9 cellular contexts compared by ENCODE assay signal in the genomic region with DNA sequence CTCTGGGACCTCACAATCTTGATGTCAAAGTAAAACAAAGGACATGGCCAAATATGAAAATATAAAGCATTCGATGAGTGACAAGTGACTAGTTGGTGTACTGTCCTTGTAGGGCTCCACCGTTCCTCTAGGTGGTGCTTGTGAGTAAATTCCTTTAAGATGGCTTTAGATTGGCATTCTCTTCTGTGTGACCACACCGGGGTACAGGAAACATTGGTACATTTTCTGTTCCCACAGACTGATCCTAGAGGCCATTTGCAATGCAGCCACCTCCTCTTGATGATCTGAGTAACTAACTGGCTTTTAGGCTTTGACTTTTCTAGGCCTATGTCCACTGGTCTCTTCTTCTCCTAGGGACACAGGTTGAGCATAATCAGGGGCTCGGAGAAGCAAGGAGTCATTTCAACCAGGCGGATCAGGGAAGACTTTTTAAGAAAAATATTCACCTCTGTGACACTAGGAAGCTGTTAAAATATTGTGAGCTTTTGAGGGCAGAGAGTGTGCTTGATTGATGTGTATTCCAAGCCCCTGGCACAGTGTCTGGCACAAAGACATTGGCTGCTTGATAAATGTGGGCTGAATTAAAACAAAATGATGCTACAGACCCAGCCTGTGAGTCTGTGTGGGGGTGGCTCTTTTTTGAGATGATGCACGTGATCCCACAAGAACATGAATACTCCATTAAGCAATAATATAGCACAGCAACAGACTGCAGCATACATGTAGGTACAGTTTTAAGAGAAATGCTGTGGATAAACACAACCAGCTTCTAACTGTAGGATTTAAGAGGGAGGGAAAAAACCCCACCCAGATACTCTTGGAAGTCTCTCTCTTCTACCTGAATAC. TPM values are rescaled to one million over a fixed set of nuclear protein-coding genes. Genes with fewer than 3 reads are reported as not detected.
DNase-seq lines count a peak whose midpoint lies in the region; ATAC-seq and TF ChIP-seq lines count a peak whose summit lies in the region.
"Had no signal": no experiment of that assay in that cellular context is flagged by ENCODE, and none has a peak within 500 bp of the region (broad histone marks: within the 10 kb centered on the region; RNA-seq: fewer than 3 reads in every experiment).

No MANE protein-coding gene starts in this region.

- peak overlapping the region; percentile 72; the same call in 1 of the 2 replicates for H3K27ac Mint-ChIP-seq in GM23338
- peak overlapping the region; percentile 55 to 77 for H3K27ac Mint-ChIP-seq in natural killer cell treated with Interleukin-12 subunit alpha and Interleukin-12 subunit beta and Interleukin-15 and Interleukin-18, amount 100 ng/mL, for 72 hours

- TF ChIP-seq POLR2A in NB4 (IDR thresholded peaks at IDR 0.05; ENCODE audit: extremely low read depth, insufficient read length), result no peak
- TF ChIP-seq POLR2A in esophagus muscularis mucosa (IDR thresholded peaks at IDR 0.05; ENCODE audit: low read depth), result no peak

- H3K79me2 ChIP-seq in GM23338 (replicated peaks; ENCODE audit: insufficient read depth), result no peaks in the 10 kb centered on the region

- no peak overlapping the region for H3K4me2 ChIP-seq in GM23338
- H3K4me2 ChIP-seq: BLaER1 treated with 17β-estradiol and CSF1 and Interleukin-3, amounts not matched to agents 10 nM and 100 nM had no signal

- WGBS in esophagus muscularis mucosa, result 68% methylated on average over 6 of the region's 6 CpGs

- no peaks in the 10 kb centered on the region for H4K20me1 ChIP-seq in GM23338 (replicated peaks; ENCODE audit: insufficient read depth)
- H4K20me1 ChIP-seq: BLaER1 treated with 17β-estradiol and CSF1 and Interleukin-3, amounts not matched to agents 10 nM and 100 nM had no signal

- peaks cover 16% of the 10 kb centered on the region for H3K4me1 ChIP-seq in GM23338 (ENCODE audit: insufficient read depth)
- peaks cover 8 to 18% (median 12%) of the 10 kb centered on the region in 4 donors for H3K4me1 ChIP-seq in esophagus muscularis mucosa
- H3K4me1 ChIP-seq: BLaER1 treated with 17β-estradiol and CSF1 and Interleukin-3, amounts not matched to agents 10 nM and 100 nM had no signal

- H3F3A ChIP-seq in GM23338 (replicated peaks; ENCODE audit: low read depth), result no peaks in the 10 kb centered on the region

- H3K36me3 Mint-ChIP-seq in GM23338 (ENCODE audit: low read depth), result no peaks in the 10 kb centered on the region
- H3K36me3 Mint-ChIP-seq in natural killer cell treated with Interleukin-12 subunit alpha and Interleukin-12 subunit beta and Interleukin-15 and Interleukin-18, amount 100 ng/mL, for 72 hours, result no peaks in the 10 kb centered on the region

- ATAC-seq in GM23338, result peak; percentile 69
- ATAC-seq in natural killer cell treated with Interleukin-12 subunit alpha and Interleukin-12 subunit beta and Interleukin-15 and Interleukin-18, amount 100 ng/mL, for 72 hours, result peak; percentile 85 to 89
- no peak for ATAC-seq in HG03442 (IDR thresholded peaks at IDR 0.05; ENCODE audit: unreplicated experiment)

- H3K27me3 Mint-ChIP-seq in GM23338 (ENCODE audit: insufficient read depth, low read depth, poor library complexity), result peaks cover 4% of the 10 kb centered on the region
- H3K27me3 Mint-ChIP-seq in natural killer cell treated with Interleukin-12 subunit alpha and Interleukin-12 subunit beta and Interleukin-15 and Interleukin-18, amount 100 ng/mL, for 72 hours, result no peaks in the 10 kb centered on the region

- no peak overlapping the region for H2AFZ ChIP-seq in GM23338

- DNase-seq in DMS153 treated with DMSO at 0.1 percent for 48 hours (lab: John Stamatoyannopoulos, UW; ENCODE audit: unreplicated experiment) (peak; percentile 13), DMS153 (lab: John Stamatoyannopoulos, UW) (no peak), GM23338 (ENCODE audit: low spot score) (peak; percentile 86), NB4 (ENCODE audit: low read depth) (peak; percentile 67), esophagus muscularis mucosa (ENCODE audit: extremely low spot score) (peak; percentile 50)
- peak; percentile 61 for DNase-seq in activated CD4-positive, alpha-beta T cell treated with anti-CD3 and anti-CD28 coated beads for 48 hours
- peak; percentile 71 for DNase-seq in natural killer cell treated with Interleukin-12 subunit alpha and Interleukin-12 subunit beta and Interleukin-15 and Interleukin-18, amount 100 ng/mL, for 72 hours (ENCODE audit: low spot score)

- H3K9me2 ChIP-seq in GM23338 (ENCODE audit: insufficient read depth), result no peaks in the 10 kb centered on the region

- H3K9me3 Mint-ChIP-seq in GM23338, result no peaks in the 10 kb centered on the region
- no peaks in the 10 kb centered on the region for H3K9me3 Mint-ChIP-seq in natural killer cell treated with Interleukin-12 subunit alpha and Interleukin-12 subunit beta and Interleukin-15 and Interleukin-18, amount 100 ng/mL, for 72 hours

- H3K9me3 ChIP-seq in esophagus muscularis mucosa, result no peaks in the 10 kb centered on the region
- H3K9me3 ChIP-seq: BLaER1 treated with 17β-estradiol and CSF1 and Interleukin-3, amounts not matched to agents 10 nM and 100 nM had no signal

- TF ChIP-seq EP300 in esophagus muscularis mucosa (IDR thresholded peaks at IDR 0.05), result no peak

- TF ChIP-seq CTCF in GM23338 (conservative IDR thresholded peaks at IDR 0.05; ENCODE audit: low read depth in 2 of 2) (peak; percentile 75 to 84), NB4 (IDR thresholded peaks at IDR 0.05; ENCODE audit: low read depth, low read length) (peak; percentile 79), esophagus muscularis mucosa (IDR thresholded peaks at IDR 0.05) (peak; percentile 55 to 75 (median 61))

- H3K27ac ChIP-seq in GM23338 (ENCODE audit: low read depth) (no peak overlapping the region), esophagus muscularis mucosa (replicated peaks in 1 of 4) (no peak overlapping the region)
- H3K27ac ChIP-seq: BLaER1 treated with 17β-estradiol and CSF1 and Interleukin-3, amounts not matched to agents 10 nM and 100 nM had no signal

- H3K36me3 ChIP-seq in GM23338 (ENCODE audit: insufficient read depth) (no peaks in the 10 kb centered on the region), esophagus muscularis mucosa (no peaks in the 10 kb centered on the region)

- intact Hi-C loops in esophagus muscularis mucosa (cut with DNase I), result loop anchor here (2.0 to 5.0 kb wide), 3 partner anchors 52 to 906 kb away; a partner anchor contains a TSS

- H3K27me3 ChIP-seq in GM23338 (ENCODE audit: insufficient read depth), result no peaks in the 10 kb centered on the region
- H3K27me3 ChIP-seq in esophagus muscularis mucosa, result no peaks in the 10 kb centered on the region
- H3K27me3 ChIP-seq: BLaER1 treated with 17β-estradiol and CSF1 and Interleukin-3, amounts not matched to agents 10 nM and 100 nM had no signal

- no peak overlapping the region for H3K4me3 Mint-ChIP-seq in GM23338
- peak overlapping the region; percentile 14 for H3K4me3 Mint-ChIP-seq in natural killer cell treated with Interleukin-12 subunit alpha and Interleukin-12 subunit beta and Interleukin-15 and Interleukin-18, amount 100 ng/mL, for 72 hours

- H3K4me3 ChIP-seq in GM23338, result no peak overlapping the region
- no peak overlapping the region for H3K4me3 ChIP-seq in NB4 (ENCODE audit: low read depth, low read length)
- H3K4me3 ChIP-seq in esophagus muscularis mucosa, result no peak overlapping the region
- H3K4me3 ChIP-seq: BLaER1 treated with 17β-estradiol and CSF1 and Interleukin-3, amounts not matched to agents 10 nM and 100 nM had no signal

- H3K4me1 Mint-ChIP-seq in GM23338, result peaks cover 41% of the 10 kb centered on the region
- H3K4me1 Mint-ChIP-seq in natural killer cell treated with Interleukin-12 subunit alpha and Interleukin-12 subunit beta and Interleukin-15 and Interleukin-18, amount 100 ng/mL, for 72 hours (ENCODE audit: low read depth in 2 of 2), result peaks cover 19 to 39% of the 10 kb centered on the region in 2 donors

TF ChIP-seq in GM23338, 12 proteins besides CTCF, POLR2A, EP300 and RAD21:
- TF ChIP-seq JUNB (IDR thresholded peaks at IDR 0.05; ENCODE audit: unreplicated experiment) (no peak), STAT1 (IDR thresholded peaks at IDR 0.05; ENCODE audit: unreplicated experiment) (no peak)

RNA-seq across cellular contexts. Expression of a gene that starts 21.0 kb away (rescaled TPM):
- 0.10 and 0.16 TPM in 2 replicates for total RNA-seq in GM23338 (2014; rRNA removed; shearing (Covaris generic))
- 0.68 and 0.89 TPM in 2 replicates for polyA plus RNA-seq in GM23338 (2016; fragmentation: Nextera tagmentation; extraction: Ambion mirVana)
- 10 to 100 TPM in 2 of 4 donors, 1 to 10 TPM in 2; 4.6 to 16.3 (median 9.6) TPM for total RNA-seq in esophagus muscularis mucosa
- total RNA-seq in natural killer cell treated with Interleukin-12 subunit alpha and Interleukin-12 subunit beta and Interleukin-15 and Interleukin-18, amount 100 ng/mL, for 72 hours, result 10 to 100 TPM; 29.6 to 37.9 TPM

RNA-seq across cellular contexts. Expression of a gene that starts 52.3 kb away (rescaled TPM):
- total RNA-seq in GM23338 (2014; rRNA removed; shearing (Covaris generic)), result 5.6 and 11.4 TPM in 2 replicates
- polyA plus RNA-seq in GM23338 (2016; fragmentation: Nextera tagmentation; extraction: Ambion mirVana), result 80.4 and 82.5 TPM in 2 replicates
- total RNA-seq in esophagus muscularis mucosa, result 10 to 100 TPM; 13.3 to 19.8 (median 13.6) TPM
- total RNA-seq in natural killer cell treated with Interleukin-12 subunit alpha and Interleukin-12 subunit beta and Interleukin-15 and Interleukin-18, amount 100 ng/mL, for 72 hours, result 10 to 100 TPM; 17.6 to 21.0 TPM
